In the genomic region with DNA sequence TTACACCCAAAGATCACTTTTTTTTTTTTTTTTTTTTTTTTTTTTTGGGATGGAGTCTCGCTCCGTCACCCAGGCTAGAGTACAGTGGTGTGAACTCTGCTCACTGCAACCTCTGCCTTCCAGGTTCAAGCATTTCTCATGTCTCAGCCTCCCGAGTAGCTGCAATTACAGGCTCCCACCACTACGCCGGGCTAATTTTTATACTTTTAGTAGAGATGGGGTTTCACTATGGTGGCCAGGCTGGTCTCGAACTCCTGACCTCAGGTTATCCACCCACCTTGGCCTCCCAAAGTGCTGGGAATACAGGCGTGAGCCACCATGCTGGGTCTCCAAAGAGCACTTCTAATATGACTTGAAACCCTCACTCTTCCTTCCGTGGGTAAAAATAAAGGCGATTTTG, we compare ENCODE assay signal across 7 cellular contexts.
DNase-seq lines count a peak whose midpoint lies in the region; ATAC-seq and TF ChIP-seq lines count a peak whose summit lies in the region.
"Not testable (repeated sequence)": the region's sequence is repeated elsewhere in the genome, so short reads cannot be mapped to it uniquely, and the experiment has no call there.

No MANE protein-coding gene starts in this region.

- not testable (repeated sequence) for H2BK5ac ChIP-seq in H9 (ENCODE audit: insufficient read length, low read length)

- TF ChIP-seq CTCF in C4-2B (conservative IDR thresholded peaks at IDR 0.05) = peak; percentile 24; the same call in 1 of the 2 replicates
- TF ChIP-seq CTCF in H9 (conservative IDR thresholded peaks at IDR 0.05) = peak; percentile 44
- TF ChIP-seq CTCF in NB4 (IDR thresholded peaks at IDR 0.05; ENCODE audit: low read depth, low read length) = peak; percentile 12
- TF ChIP-seq CTCF in OCI-LY7 (conservative IDR thresholded peaks at IDR 0.05; ENCODE audit: low read length) = peak; percentile 29; the same call in 1 of the 2 replicates
- peak; percentile 11 for TF ChIP-seq CTCF in left ventricle myocardium inferior (IDR thresholded peaks at IDR 0.05; ENCODE audit: borderline replicate concordance)
- peak; percentile 27 for TF ChIP-seq CTCF in neural progenitor cell (IDR thresholded peaks at IDR 0.05)

- not testable (repeated sequence) for H3K4me2 ChIP-seq in H9 (ENCODE audit: insufficient read depth, insufficient read length, low read length); OCI-LY7 (ENCODE audit: low read length); neural progenitor cell

- not testable (repeated sequence) for H4K91ac ChIP-seq in H9 (ENCODE audit: insufficient read length, low read depth, low read length)

- not testable (repeated sequence) for H3K79me2 ChIP-seq in H9 (ENCODE audit: insufficient read depth, low read length); OCI-LY7 (ENCODE audit: insufficient read depth, low read depth, low read length); neural progenitor cell (ENCODE audit: low read depth)

- not testable (repeated sequence) for BruUV-seq in OCI-LY7 (replicated peaks; lab: Mats Ljungman, UMichigan)

- not testable (repeated sequence) for H3K4me1 Mint-ChIP-seq in H9
- peaks cover 31% of the 10 kb centered on the region for H3K4me1 Mint-ChIP-seq in neural progenitor cell

- not testable (repeated sequence) for H4K8ac ChIP-seq in H9 (replicated peaks; ENCODE audit: insufficient read length, low read depth, low read length)

- H3K4ac ChIP-seq in H9 (ENCODE audit: low read depth, low read length) = not testable (repeated sequence)

- H2BK20ac ChIP-seq in H9 (ENCODE audit: low read depth, low read length, poor library complexity, severe bottlenecking) = not testable (repeated sequence)

- not testable (repeated sequence) for H3K23ac ChIP-seq in H9 (ENCODE audit: insufficient read length, low read depth, low read length)

- H3K23me2 ChIP-seq in H9 (ENCODE audit: insufficient read length, low read depth, low read length, poor library complexity, severe bottlenecking) = not testable (repeated sequence)

- H3K56ac ChIP-seq in H9 (ENCODE audit: insufficient read length, low read depth, low read length) = not testable (repeated sequence)

- not testable (repeated sequence) for H3K4me3 Mint-ChIP-seq in H9, neural progenitor cell

- CTCF ChIA-PET in OCI-LY7 (lab: Charles Lee; ENCODE audit: unreplicated experiment) = not testable (repeated sequence)

- TF ChIP-seq POLR2A in NB4 (IDR thresholded peaks at IDR 0.05; ENCODE audit: extremely low read depth, insufficient read length) = not testable (repeated sequence)

- not testable (repeated sequence) for H3K27me3 ChIP-seq in H9 (ENCODE audit: insufficient read depth, low read length); neural progenitor cell
- peaks cover 44% of the 10 kb centered on the region for H3K27me3 ChIP-seq in left ventricle myocardium inferior (ENCODE audit: low read depth)

- H2BK15ac ChIP-seq in H9 (ENCODE audit: low read depth, low read length) = not testable (repeated sequence)

- not testable (repeated sequence) for H2AK5ac ChIP-seq in H9 (ENCODE audit: insufficient read length, low read length)

- H2BK120ac ChIP-seq in H9 (ENCODE audit: low read depth, low read length, poor library complexity, severe bottlenecking) = not testable (repeated sequence)

- ATAC-seq in SK-N-SH treated with all-trans-retinoic acid at 6 μM for 48 hours = 0 out of 3 replicates have a peak, but pooled peaks have one; percentile 30

- not testable (repeated sequence) for H2AFZ ChIP-seq in H9 (ENCODE audit: low read length); OCI-LY7 (ENCODE audit: low read length); neural progenitor cell (replicated peaks)

- H3T11ph ChIP-seq in H9 (ENCODE audit: low read length) = not testable (repeated sequence)

- not testable (repeated sequence) for H3K18ac ChIP-seq in H9 (ENCODE audit: insufficient read length, low read depth, low read length)

- intact Hi-C loops in OCI-LY7 (cut with micrococcal nuclease; ENCODE audit: unreplicated experiment); left ventricle myocardium inferior (cut with micrococcal nuclease): not testable (repeated sequence)

- H3K9me3 ChIP-seq in H9 (ENCODE audit: control insufficient read depth, low read depth, low read length); OCI-LY7 (ENCODE audit: low read length); left ventricle myocardium inferior (replicated peaks); neural progenitor cell (ENCODE audit: low read depth): not testable (repeated sequence)

- not testable (repeated sequence) for H3K36me3 ChIP-seq in OCI-LY7 (ENCODE audit: insufficient read depth, low read length); left ventricle myocardium inferior; neural progenitor cell

- WGBS in H9 (ENCODE audit: extremely low coverage, insufficient read length, low lambda C conversion rate) = no CpG with 5 or more reads among the region's 9 CpGs

- not testable (repeated sequence) for H3K27ac Mint-ChIP-seq in H9
- peak overlapping the region; percentile 52 for H3K27ac Mint-ChIP-seq in neural progenitor cell

- not testable (repeated sequence) for H2BK12ac ChIP-seq in H9 (ENCODE audit: insufficient read length, low read depth, low read length)

- not testable (repeated sequence) for H4K20me1 ChIP-seq in H9 (ENCODE audit: control insufficient read depth, insufficient read depth, insufficient read length); OCI-LY7 (ENCODE audit: insufficient read depth, low read length); neural progenitor cell (ENCODE audit: low read depth)

- not testable (repeated sequence) for H3K9me3 Mint-ChIP-seq in H9, neural progenitor cell

- H3K9me2 ChIP-seq in OCI-LY7 (ENCODE audit: insufficient read depth, low read length) = not testable (repeated sequence)

- POLR2A ChIA-PET in OCI-LY7 (lab: Charles Lee) = interaction anchor here (0.6 kb wide), 1 partner anchor 205 kb away, joined by 4 read pairs; no protein-coding TSS in a partner anchor

- not testable (repeated sequence) for H3F3A ChIP-seq in neural progenitor cell (ENCODE audit: low read depth)

- H3K36me3 Mint-ChIP-seq in H9 (ENCODE audit: insufficient read depth in 1 of 3, low read depth in 3 of 3); neural progenitor cell: not testable (repeated sequence)

- H3K14ac ChIP-seq in H9 (ENCODE audit: insufficient read depth, low read length) = not testable (repeated sequence)

- H3K9ac ChIP-seq in H9 (ENCODE audit: extremely low read depth, insufficient read length, low read length); neural progenitor cell: not testable (repeated sequence)

- not testable (repeated sequence) for H3K27ac ChIP-seq in C4-2B; H9 (ENCODE audit: insufficient read length, low read depth, low read length); OCI-LY7 (ENCODE audit: low read depth, low read length, poor library complexity, severe bottlenecking); left ventricle myocardium inferior (replicated peaks); neural progenitor cell

- DNase-seq in H9; NB4 (ENCODE audit: low read depth); left ventricle myocardium inferior; neural progenitor cell (ENCODE audit: low spot score): not testable (repeated sequence)
- peak; percentile 0 for DNase-seq in OCI-LY7 (ENCODE audit: low spot score)

- not testable (repeated sequence) for H3K79me1 ChIP-seq in H9 (ENCODE audit: insufficient read depth, low read depth, low read length, poor library complexity, severe bottlenecking)

- not testable (repeated sequence) for H3K4me3 ChIP-seq in NB4 (ENCODE audit: low read depth, low read length); OCI-LY7 (ENCODE audit: low read depth, low read length, poor library complexity, severe bottlenecking); left ventricle myocardium inferior; neural progenitor cell

- H3K4me1 ChIP-seq in H9 (ENCODE audit: insufficient read depth, low read length); OCI-LY7 (ENCODE audit: insufficient read depth, low read length, poor library complexity, severe bottlenecking); left ventricle myocardium inferior: not testable (repeated sequence)
- peaks cover 14% of the 10 kb centered on the region for H3K4me1 ChIP-seq in neural progenitor cell

- peaks cover 18% of the 10 kb centered on the region for H3K27me3 Mint-ChIP-seq in H9 (ENCODE audit: low read depth)
- not testable (repeated sequence) for H3K27me3 Mint-ChIP-seq in neural progenitor cell (ENCODE audit: insufficient read depth, low read depth)

- not testable (repeated sequence) for H4K5ac ChIP-seq in H9 (ENCODE audit: insufficient read length, low read depth, low read length)
